In the genomic region with DNA sequence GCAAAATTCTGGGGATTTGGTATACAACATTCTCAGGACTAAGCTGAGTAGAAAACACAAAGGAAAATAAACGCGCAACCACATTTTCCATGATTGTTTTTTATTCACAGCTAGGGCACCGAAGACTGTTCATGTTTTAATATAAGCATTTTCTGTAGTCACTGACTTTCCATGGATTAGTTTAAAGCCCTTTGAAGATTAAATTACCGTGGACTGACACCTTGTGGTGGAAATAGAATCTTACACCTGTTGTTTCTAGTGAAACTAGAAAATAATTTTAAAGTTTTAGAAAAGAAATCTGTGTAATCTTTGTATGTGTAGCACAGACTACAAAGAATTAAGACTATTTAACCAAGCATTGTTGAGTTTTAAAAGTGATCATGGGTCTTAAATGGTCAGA, we compare ENCODE assay signal across 7 cellular contexts. TPM values are rescaled to one million over a fixed set of nuclear protein-coding genes. Genes with fewer than 3 reads are reported as not detected.
DNase-seq lines count a peak whose midpoint lies in the region; ATAC-seq and TF ChIP-seq lines count a peak whose summit lies in the region.
"Not testable (repeated sequence)": the region's sequence is repeated elsewhere in the genome, so short reads cannot be mapped to it uniquely, and the experiment has no call there.

No MANE protein-coding gene starts in this region.

- not testable (repeated sequence) for TF ChIP-seq POLR2A in breast epithelium (IDR thresholded peaks at IDR 0.05)

- peaks cover 29% of the 10 kb centered on the region for H3K27me3 Mint-ChIP-seq in nephron (ENCODE audit: low read depth)

- not testable (repeated sequence) for H3K9me3 ChIP-seq in DOHH2 (ENCODE audit: control insufficient read depth, insufficient read depth, low read length); RWPE2 (ENCODE audit: severe bottlenecking); breast epithelium

- H3K4me1 ChIP-seq in DOHH2 (ENCODE audit: control insufficient read depth, low read length) = peaks cover 13% of the 10 kb centered on the region
- not testable (repeated sequence) for H3K4me1 ChIP-seq in RWPE2 (ENCODE audit: insufficient read depth, poor library complexity, severe bottlenecking); breast epithelium

- H3K4me1 Mint-ChIP-seq in nephron = peaks cover 17% of the 10 kb centered on the region

- H3K79me2 ChIP-seq in DOHH2 (ENCODE audit: control insufficient read depth, low read length) = not testable (repeated sequence)

- intact Hi-C loops in breast epithelium (cut with DNase I; ENCODE audit: low total_unique reads) = not testable (repeated sequence)

- peak overlapping the region; percentile 53 to 81 (median 63) for H3K4me3 Mint-ChIP-seq in nephron

- H3K27me3 ChIP-seq in DOHH2 (ENCODE audit: control insufficient read depth, low read length); RWPE2 (ENCODE audit: insufficient read depth, poor library complexity, severe bottlenecking); breast epithelium: not testable (repeated sequence)

- in situ Hi-C loops in KBM-7 (cut with MboI; ENCODE audit: low pct_unique_long_range_greater_than_20kb, low sequenced_read_pairs) = not testable (repeated sequence)

- TF ChIP-seq CTCF in DOHH2 (IDR thresholded peaks at IDR 0.05; ENCODE audit: low read depth, low read length, poor library complexity, severe bottlenecking) (peak; percentile 38), RWPE2 (IDR thresholded peaks at IDR 0.05; ENCODE audit: poor library complexity, severe bottlenecking) (peak; percentile 54), breast epithelium (IDR thresholded peaks at IDR 0.05) (peak; percentile 19 to 33 (median 31)), nephron (IDR thresholded peaks at IDR 0.05; ENCODE audit: unreplicated experiment in 3 of 3) (peak; percentile 31 to 55 (median 43))

- H3K27ac ChIP-seq in DOHH2 (ENCODE audit: low read depth, low read length); RWPE2 (ENCODE audit: poor library complexity, severe bottlenecking); breast epithelium: not testable (repeated sequence)

- peak overlapping the region; percentile 25 to 87 (median 53) for H3K27ac Mint-ChIP-seq in nephron

- not testable (repeated sequence) for H3K9me3 Mint-ChIP-seq in nephron

- H3K4me3 ChIP-seq in DOHH2 (ENCODE audit: low read length); RWPE2 (ENCODE audit: severe bottlenecking); breast epithelium: not testable (repeated sequence)

- H3K4me2 ChIP-seq in DOHH2 (ENCODE audit: low read length) = not testable (repeated sequence)

- H4K20me1 ChIP-seq in DOHH2 (ENCODE audit: control insufficient read depth, insufficient read depth, low read depth, low read length) = not testable (repeated sequence)

- not testable (repeated sequence) for H3K36me3 Mint-ChIP-seq in nephron (ENCODE audit: low read depth)

- H3K36me3 ChIP-seq in DOHH2 (ENCODE audit: control insufficient read depth, low read length); RWPE2 (ENCODE audit: low read depth); breast epithelium: not testable (repeated sequence)

- not testable (repeated sequence) for ATAC-seq in RWPE2 (ENCODE audit: low read depth)

- DNase-seq in KBM-7 (peak; percentile 26), NCI-H2227 (lab: John Stamatoyannopoulos, UW; ENCODE audit: unreplicated experiment) (peak; percentile 45), germinal center (ENCODE audit: low spot score) (peak; percentile 19)
- DNase-seq in RWPE2 (ENCODE audit: low spot score); breast epithelium (ENCODE audit: low spot score in 2 of 2): not testable (repeated sequence)

- not testable (repeated sequence) for H3F3A ChIP-seq in DOHH2 (ENCODE audit: control insufficient read depth, insufficient read depth)

- not testable (repeated sequence) for H3K9me2 ChIP-seq in DOHH2 (replicated peaks; ENCODE audit: control insufficient read depth, low read length)

RNA-seq across cellular contexts. Expression of a gene that starts 1.3 kb away (rescaled TPM):
- 1 to 10 TPM in 1 of 3 donors, under 1 TPM in 2; 0.32 to 1.0 (median 0.66) TPM for total RNA-seq in breast epithelium
